Comparison of ENCODE assay signal across 27 cellular contexts in genomic region chr16:72481419-72481818, GRCh38.
DNase-seq lines count a peak whose midpoint lies in the region; ATAC-seq, FAIRE-seq and TF ChIP-seq lines count a peak whose summit lies in the region.
"Had no signal": no experiment of that assay in that cellular context is flagged by ENCODE, and none has a peak within 500 bp of the region (broad histone marks: within the 10 kb centered on the region; RNA-seq: fewer than 3 reads in every experiment).

No MANE protein-coding gene starts in this region.

- CTCF ChIA-PET in activated CD4-positive, alpha-beta T cell treated with anti-CD3 and anti-CD28 coated beads for 36 hours (lab: Charles Lee) = no interaction called here

- H4K20me1 ChIP-seq in BLaER1 (no peaks in the 10 kb centered on the region), KMS-11 (ENCODE audit: insufficient read depth) (no peaks in the 10 kb centered on the region)

- no peak overlapping the region for H2AFZ ChIP-seq in KMS-11 (ENCODE audit: low read depth)
- H2AFZ ChIP-seq: GM23338 had no signal

- H3K4me3 Mint-ChIP-seq in naive B cell = peak overlapping the region in 1 of 8 donors; percentile 31
- H3K4me3 Mint-ChIP-seq in activated CD4-positive, alpha-beta T cell treated with anti-CD3 and anti-CD28 coated beads for 36 hours = no peak overlapping the region
- H3K4me3 Mint-ChIP-seq: GM23338; neural crest cell; stimulated activated memory B cell treated with anti-CD40 and anti-IgM and Interleukin-4, amounts not matched to agents 10 μg/mL and 1 μg/mL and 100 μg/mL, for 72 hours had no signal

- no peaks in the 10 kb centered on the region for H3K9me3 ChIP-seq in BLaER1
- H3K9me3 ChIP-seq: breast epithelium, left lung, suprapubic skin had no signal

- H3K27me3 ChIP-seq in BLaER1 (no peaks in the 10 kb centered on the region), KMS-11 (ENCODE audit: insufficient read depth, low read depth) (no peaks in the 10 kb centered on the region), bronchial epithelial cell (ENCODE audit: control insufficient read depth, insufficient read depth, low read length) (no peaks in the 10 kb centered on the region)
- H3K27me3 ChIP-seq: breast epithelium, left lung, suprapubic skin had no signal

- ATAC-seq in naive B cell (ENCODE audit: low read depth in 2 of 2) (no peak), GM18868 (IDR thresholded peaks at IDR 0.05; ENCODE audit: unreplicated experiment) (no peak)
- ATAC-seq in activated CD4-positive, alpha-beta T cell treated with anti-CD3 and anti-CD28 coated beads for 36 hours = no peak
- ATAC-seq: GM23338; left lung; stimulated activated memory B cell treated with anti-CD40 and anti-IgM and Interleukin-4, amounts not matched to agents 10 μg/mL and 1 μg/mL and 100 μg/mL, for 72 hours; T-cell had no signal

- no peak for TF ChIP-seq CTCF in KMS-11 (conservative IDR thresholded peaks at IDR 0.05; ENCODE audit: low read depth, low read length)
- no peak for TF ChIP-seq CTCF in bronchial epithelial cell (IDR thresholded peaks at IDR 0.05; ENCODE audit: insufficient read depth, low read length, severe bottlenecking)

- peaks cover 0 to 8% of the 10 kb centered on the region in 2 donors for H3K36me3 Mint-ChIP-seq in naive B cell
- H3K36me3 Mint-ChIP-seq in activated CD4-positive, alpha-beta T cell treated with anti-CD3 and anti-CD28 coated beads for 36 hours (ENCODE audit: low read depth) = no peaks in the 10 kb centered on the region
- H3K36me3 Mint-ChIP-seq: T-cell had no signal

- H3K4me2 ChIP-seq in BLaER1 (peak overlapping the region; percentile 11; the same call in 1 of the 2 replicates), KMS-11 (peak overlapping the region; percentile 98)
- H3K4me2 ChIP-seq: GM23338 had no signal

- H3K9ac ChIP-seq in BLaER1 = no peak overlapping the region
- H3K9ac ChIP-seq in KMS-11 = peak overlapping the region; percentile 91; the same call in 1 of the 2 replicates

- H3K4me3 ChIP-seq in BLaER1 = no peak overlapping the region
- H3K4me3 ChIP-seq in KMS-11 (IDR thresholded peaks at IDR 0.05; ENCODE audit: insufficient read depth, low read depth, low read length) = no peak overlapping the region
- no peak overlapping the region for H3K4me3 ChIP-seq in bronchial epithelial cell (ENCODE audit: low read depth, low read length)
- H3K4me3 ChIP-seq: breast epithelium, GM23338, left lung, skin epidermis, suprapubic skin had no signal

- H3K27me3 Mint-ChIP-seq in naive B cell = no peaks in the 10 kb centered on the region
- no peaks in the 10 kb centered on the region for H3K27me3 Mint-ChIP-seq in activated CD4-positive, alpha-beta T cell treated with anti-CD3 and anti-CD28 coated beads for 36 hours
- H3K27me3 Mint-ChIP-seq: stimulated activated memory B cell treated with anti-CD40 and anti-IgM and Interleukin-4, amounts not matched to agents 10 μg/mL and 1 μg/mL and 100 μg/mL, for 72 hours; T-cell had no signal

- peak overlapping the region in 4 of 6 donors; percentile 3 to 79 (median 22) for H3K27ac Mint-ChIP-seq in naive B cell
- no peak overlapping the region for H3K27ac Mint-ChIP-seq in activated CD4-positive, alpha-beta T cell treated with anti-CD3 and anti-CD28 coated beads for 36 hours
- H3K27ac Mint-ChIP-seq: GM23338; stimulated activated memory B cell treated with anti-CD40 and anti-IgM and Interleukin-4, amounts not matched to agents 10 μg/mL and 1 μg/mL and 100 μg/mL, for 72 hours had no signal

- no peak for FAIRE-seq in bronchial epithelial cell (lab: Jason Lieb, UNC)
- FAIRE-seq: GM19239, urothelium cell line had no signal

- H3K27ac ChIP-seq in BLaER1 (no peak overlapping the region), KMS-11 (peak overlapping the region; percentile 99)
- H3K27ac ChIP-seq: breast epithelium, left lung, suprapubic skin had no signal

- H3K9me3 Mint-ChIP-seq in naive B cell = no peaks in the 10 kb centered on the region
- no peaks in the 10 kb centered on the region for H3K9me3 Mint-ChIP-seq in activated CD4-positive, alpha-beta T cell treated with anti-CD3 and anti-CD28 coated beads for 36 hours (ENCODE audit: low read depth)
- H3K9me3 Mint-ChIP-seq: GM23338, neural crest cell had no signal

- POLR2A ChIA-PET in activated CD4-positive, alpha-beta T cell treated with anti-CD3 and anti-CD28 coated beads for 36 hours (lab: Charles Lee) = no interaction called here

- H3K4me1 ChIP-seq in BLaER1 = peaks cover 21% of the 10 kb centered on the region
- H3K4me1 ChIP-seq in KMS-11 (ENCODE audit: low read depth, poor library complexity, severe bottlenecking) = peaks cover 97% of the 10 kb centered on the region
- H3K4me1 ChIP-seq: breast epithelium, left lung, suprapubic skin had no signal

- DNase-seq in bronchial epithelial cell (ENCODE audit: low read depth) (peak; percentile 16), naive B cell (no peak), COR-L47 (lab: John Stamatoyannopoulos, UW) (no peak), NCI-H2107 (lab: John Stamatoyannopoulos, UW) (no peak)
- no peak for DNase-seq in activated CD4-positive, alpha-beta T cell treated with anti-CD3 and anti-CD28 coated beads for 36 hours
- DNase-seq: activated effector memory CD4-positive, alpha-beta T cell treated with anti-CD3 and anti-CD28 coated beads, Interleukin-2, amount 50 U/mL, for 16 hours; cortex of kidney; DMS79; NCI-H2081; NCI-H446; OCI-M1; posterior cingulate gyrus; SIG-M5; stimulated activated CD4-positive, alpha-beta T cell treated with anti-CD3 and anti-CD28 coated beads, Interleukin-1b, Interleukin-23, amount 100 ng/mL, for 48 hours; T-cell had no signal

- H3K4me1 Mint-ChIP-seq in naive B cell = peaks cover 17 to 26% (median 17%) of the 10 kb centered on the region in 3 donors
- peaks cover 30% of the 10 kb centered on the region for H3K4me1 Mint-ChIP-seq in activated CD4-positive, alpha-beta T cell treated with anti-CD3 and anti-CD28 coated beads for 36 hours
- H3K4me1 Mint-ChIP-seq: neural crest cell had no signal

- H3K36me3 ChIP-seq in BLaER1 (no peaks in the 10 kb centered on the region), KMS-11 (ENCODE audit: insufficient read depth) (no peaks in the 10 kb centered on the region), bronchial epithelial cell (ENCODE audit: control insufficient read depth, insufficient read depth, low read length) (no peaks in the 10 kb centered on the region)
- H3K36me3 ChIP-seq: breast epithelium, left lung, suprapubic skin had no signal

- H3K79me2 ChIP-seq in KMS-11 (ENCODE audit: insufficient read depth, low read depth) = no peaks in the 10 kb centered on the region

- intact Hi-C loops in activated CD4-positive, alpha-beta T cell treated with anti-CD3 and anti-CD28 coated beads for 36 hours (cut with DNase I, micrococcal nuclease) = loop anchor here in 1 of 2 experiments (5.0 kb wide), 1 partner anchor 186 kb away; no protein-coding TSS in a partner anchor
